In genomic region chr2:133476931-133477613, GRCh38 we compare ENCODE assay signal across 1 cellular context.
TF ChIP-seq lines count a peak whose summit lies in the region.

No MANE protein-coding gene starts in this region.

TF ChIP-seq in GM23338, 12 proteins besides CTCF, POLR2A, EP300 and RAD21:
- TF ChIP-seq, protein P1, sequence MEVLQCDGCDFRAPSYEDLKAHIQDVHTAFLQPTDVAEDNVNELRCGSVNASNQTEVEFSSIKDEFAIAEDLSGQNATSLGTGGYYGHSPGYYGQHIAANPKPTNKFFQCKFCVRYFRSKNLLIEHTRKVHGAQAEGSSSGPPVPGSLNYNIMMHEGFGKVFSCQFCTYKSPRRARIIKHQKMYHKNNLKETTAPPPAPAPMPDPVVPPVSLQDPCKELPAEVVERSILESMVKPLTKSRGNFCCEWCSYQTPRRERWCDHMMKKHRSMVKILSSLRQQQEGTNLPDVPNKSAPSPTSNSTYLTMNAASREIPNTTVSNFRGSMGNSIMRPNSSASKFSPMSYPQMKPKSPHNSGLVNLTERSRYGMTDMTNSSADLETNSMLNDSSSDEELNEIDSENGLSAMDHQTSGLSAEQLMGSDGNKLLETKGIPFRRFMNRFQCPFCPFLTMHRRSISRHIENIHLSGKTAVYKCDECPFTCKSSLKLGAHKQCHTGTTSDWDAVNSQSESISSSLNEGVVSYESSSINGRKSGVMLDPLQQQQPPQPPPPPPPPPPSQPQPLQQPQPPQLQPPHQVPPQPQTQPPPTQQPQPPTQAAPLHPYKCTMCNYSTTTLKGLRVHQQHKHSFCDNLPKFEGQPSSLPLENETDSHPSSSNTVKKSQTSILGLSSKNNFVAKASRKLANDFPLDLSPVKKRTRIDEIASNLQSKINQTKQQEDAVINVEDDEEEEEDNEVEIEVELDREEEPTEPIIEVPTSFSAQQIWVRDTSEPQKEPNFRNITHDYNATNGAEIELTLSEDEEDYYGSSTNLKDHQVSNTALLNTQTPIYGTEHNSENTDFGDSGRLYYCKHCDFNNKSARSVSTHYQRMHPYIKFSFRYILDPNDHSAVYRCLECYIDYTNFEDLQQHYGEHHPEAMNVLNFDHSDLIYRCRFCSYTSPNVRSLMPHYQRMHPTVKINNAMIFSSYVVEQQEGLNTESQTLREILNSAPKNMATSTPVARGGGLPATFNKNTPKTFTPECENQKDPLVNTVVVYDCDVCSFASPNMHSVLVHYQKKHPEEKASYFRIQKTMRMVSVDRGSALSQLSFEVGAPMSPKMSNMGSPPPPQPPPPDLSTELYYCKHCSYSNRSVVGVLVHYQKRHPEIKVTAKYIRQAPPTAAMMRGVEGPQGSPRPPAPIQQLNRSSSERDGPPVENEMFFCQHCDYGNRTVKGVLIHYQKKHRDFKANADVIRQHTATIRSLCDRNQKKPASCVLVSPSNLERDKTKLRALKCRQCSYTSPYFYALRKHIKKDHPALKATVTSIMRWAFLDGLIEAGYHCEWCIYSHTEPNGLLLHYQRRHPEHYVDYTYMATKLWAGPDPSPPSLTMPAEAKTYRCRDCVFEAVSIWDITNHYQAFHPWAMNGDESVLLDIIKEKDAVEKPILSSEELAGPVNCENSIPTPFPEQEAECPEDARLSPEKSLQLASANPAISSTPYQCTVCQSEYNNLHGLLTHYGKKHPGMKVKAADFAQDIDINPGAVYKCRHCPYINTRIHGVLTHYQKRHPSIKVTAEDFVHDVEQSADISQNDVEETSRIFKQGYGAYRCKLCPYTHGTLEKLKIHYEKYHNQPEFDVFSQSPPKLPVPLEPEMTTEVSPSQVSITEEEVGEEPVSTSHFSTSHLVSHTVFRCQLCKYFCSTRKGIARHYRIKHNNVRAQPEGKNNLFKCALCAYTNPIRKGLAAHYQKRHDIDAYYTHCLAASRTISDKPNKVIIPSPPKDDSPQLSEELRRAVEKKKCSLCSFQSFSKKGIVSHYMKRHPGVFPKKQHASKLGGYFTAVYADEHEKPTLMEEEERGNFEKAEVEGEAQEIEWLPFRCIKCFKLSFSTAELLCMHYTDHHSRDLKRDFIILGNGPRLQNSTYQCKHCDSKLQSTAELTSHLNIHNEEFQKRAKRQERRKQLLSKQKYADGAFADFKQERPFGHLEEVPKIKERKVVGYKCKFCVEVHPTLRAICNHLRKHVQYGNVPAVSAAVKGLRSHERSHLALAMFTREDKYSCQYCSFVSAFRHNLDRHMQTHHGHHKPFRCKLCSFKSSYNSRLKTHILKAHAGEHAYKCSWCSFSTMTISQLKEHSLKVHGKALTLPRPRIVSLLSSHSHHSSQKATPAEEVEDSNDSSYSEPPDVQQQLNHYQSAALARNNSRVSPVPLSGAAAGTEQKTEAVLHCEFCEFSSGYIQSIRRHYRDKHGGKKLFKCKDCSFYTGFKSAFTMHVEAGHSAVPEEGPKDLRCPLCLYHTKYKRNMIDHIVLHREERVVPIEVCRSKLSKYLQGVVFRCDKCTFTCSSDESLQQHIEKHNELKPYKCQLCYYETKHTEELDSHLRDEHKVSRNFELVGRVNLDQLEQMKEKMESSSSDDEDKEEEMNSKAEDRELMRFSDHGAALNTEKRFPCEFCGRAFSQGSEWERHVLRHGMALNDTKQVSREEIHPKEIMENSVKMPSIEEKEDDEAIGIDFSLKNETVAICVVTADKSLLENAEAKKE (CRISPR knock-in tag; IDR thresholded peaks at IDR 0.05): no peak
- TF ChIP-seq JUNB (IDR thresholded peaks at IDR 0.05; ENCODE audit: unreplicated experiment): no peak
- no peak for TF ChIP-seq NANOG (IDR thresholded peaks at IDR 0.05; ENCODE audit: borderline replicate concordance)
- no peak for TF ChIP-seq ETS1 (IDR thresholded peaks at IDR 0.05)
- no peak for TF ChIP-seq ZNF114 (CRISPR knock-in tag; IDR thresholded peaks at IDR 0.05)
- no peak for TF ChIP-seq STAT1 (IDR thresholded peaks at IDR 0.05; ENCODE audit: unreplicated experiment)
- TF ChIP-seq REST (IDR thresholded peaks at IDR 0.05; ENCODE audit: unreplicated experiment): no peak
- no peak for TF ChIP-seq POLR2AphosphoS5 (IDR thresholded peaks at IDR 0.05; ENCODE audit: low read depth)
- no peak for TF ChIP-seq EZH2phosphoT487 (IDR thresholded peaks at IDR 0.05; ENCODE audit: unreplicated experiment)
- no peak for TF ChIP-seq CREB1 (CRISPR knock-in tag; IDR thresholded peaks at IDR 0.05; ENCODE audit: low read depth)
- TF ChIP-seq EZH2 (IDR thresholded peaks at IDR 0.05; ENCODE audit: low read depth, unreplicated experiment): no peak
- no peak for TF ChIP-seq ZNF331 (CRISPR knock-in tag; IDR thresholded peaks at IDR 0.05; ENCODE audit: low read depth)
